Comparison of ENCODE assay signal across 10 cellular contexts in the genomic region with DNA sequence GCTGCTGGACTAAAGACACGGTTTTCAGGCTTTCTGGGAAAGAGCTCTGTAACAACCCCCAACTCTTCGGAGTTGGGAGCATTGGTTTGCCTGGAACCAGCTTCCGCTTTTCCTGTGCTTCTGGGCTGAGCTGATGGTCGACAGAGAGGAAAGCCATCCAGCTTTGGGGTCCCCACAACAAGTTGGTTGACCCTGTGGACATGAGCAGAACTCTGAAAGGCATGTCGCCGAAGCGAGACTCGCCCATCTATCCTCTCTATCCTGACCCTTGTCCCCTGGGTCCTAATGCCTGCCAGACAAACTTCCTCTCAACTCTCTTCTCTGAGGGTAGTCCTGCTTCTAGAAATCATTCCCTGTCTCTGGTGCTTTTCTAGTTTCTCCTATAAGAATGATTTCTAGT. TPM values are rescaled to one million over a fixed set of nuclear protein-coding genes. Genes with fewer than 3 reads are reported as not detected.
DNase-seq lines count a peak whose midpoint lies in the region; ATAC-seq and TF ChIP-seq lines count a peak whose summit lies in the region.
"Had no signal": no experiment of that assay in that cellular context is flagged by ENCODE, and none has a peak within 500 bp of the region (broad histone marks: within the 10 kb centered on the region; RNA-seq: fewer than 3 reads in every experiment).

No MANE protein-coding gene starts in this region.

- H3K23ac ChIP-seq in trophoblast cell (ENCODE audit: low read length): no peak overlapping the region

- H3K27ac ChIP-seq in SK-N-SH (ENCODE audit: low read depth in 2 of 2, low read length in 1 of 2) (no peak overlapping the region), trophoblast cell (ENCODE audit: low read depth, low read length) (no peak overlapping the region)

- H3K4ac ChIP-seq in trophoblast cell (ENCODE audit: low read depth, low read length): no peak overlapping the region

- H3K4me1 ChIP-seq in SK-N-SH (ENCODE audit: control insufficient read depth in 1 of 2, insufficient read depth in 2 of 2, low read depth in 1 of 2, low read length in 1 of 2) (no peaks in the 10 kb centered on the region; a peak in 1 of 4 replicates), trophoblast cell (ENCODE audit: control insufficient read depth in 1 of 2, insufficient read depth in 2 of 2, low read length in 2 of 2) (no peaks in the 10 kb centered on the region)

- H3K9ac ChIP-seq in SK-N-SH (no peak overlapping the region), trophoblast cell (ENCODE audit: low read length) (no peak overlapping the region)

- peak overlapping the region; percentile 45 to 53 for H3K4me3 ChIP-seq in SK-N-SH (ENCODE audit: low read depth in 2 of 2, low read length in 1 of 2)
- H3K4me3 ChIP-seq in trophoblast cell (ENCODE audit: low read depth, low read length): peak overlapping the region; percentile 48

- H3K18ac ChIP-seq in trophoblast cell (ENCODE audit: low read length): no peak overlapping the region

- no peak overlapping the region for H4K91ac ChIP-seq in trophoblast cell (ENCODE audit: low read depth, low read length)

- H3K14ac ChIP-seq in trophoblast cell (ENCODE audit: low read length): no peak overlapping the region

- H3K36me3 ChIP-seq in SK-N-SH (replicated peaks in 1 of 2; ENCODE audit: control insufficient read depth in 1 of 2, insufficient read depth in 2 of 2, low read length in 1 of 2) (no peaks in the 10 kb centered on the region), trophoblast cell (ENCODE audit: control insufficient read depth in 1 of 2, insufficient read depth in 2 of 2, low read length in 2 of 2) (no peaks in the 10 kb centered on the region)

- CTCF ChIA-PET in SK-N-SH (lab: Yijun Ruan, JAX): no interaction called here

- ATAC-seq in SK-N-SH treated with all-trans-retinoic acid at 6 μM for 48 hours (no peak), HG03159 (IDR thresholded peaks at IDR 0.05; ENCODE audit: unreplicated experiment) (no peak), HG02884 (IDR thresholded peaks at IDR 0.05; ENCODE audit: unreplicated experiment) (no peak)

- TF ChIP-seq CTCF in SK-N-SH (IDR thresholded peaks at IDR 0.05): no peak

- no peak for TF ChIP-seq EP300 in SK-N-SH (IDR thresholded peaks at IDR 0.05; ENCODE audit: borderline replicate concordance in 1 of 2, low read depth in 1 of 2, low read length in 1 of 2)

- H3K27me3 ChIP-seq in SK-N-SH (ENCODE audit: insufficient read depth): peaks cover 40% of the 10 kb centered on the region
- peaks cover 14% of the 10 kb centered on the region for H3K27me3 ChIP-seq in trophoblast cell (ENCODE audit: insufficient read depth, low read length)

- no peak overlapping the region for H2BK5ac ChIP-seq in trophoblast cell (ENCODE audit: low read depth, low read length, poor library complexity)

- peak overlapping the region; percentile 75; the same call in 1 of the 2 replicates for H2AFZ ChIP-seq in SK-N-SH (ENCODE audit: low read depth)
- no peak overlapping the region for H2AFZ ChIP-seq in trophoblast cell (ENCODE audit: insufficient read depth, low read length, poor library complexity)

- peaks cover 6% of the 10 kb centered on the region for H3F3A ChIP-seq in SK-N-SH (replicated peaks; ENCODE audit: insufficient read depth)

- no peaks in the 10 kb centered on the region for H3K79me1 ChIP-seq in trophoblast cell (ENCODE audit: low read length)

- H3K9me3 ChIP-seq in SK-N-SH (no peaks in the 10 kb centered on the region), trophoblast cell (ENCODE audit: insufficient read depth, low read depth, low read length) (no peaks in the 10 kb centered on the region)

- POLR2A ChIA-PET in SK-N-SH (lab: Yijun Ruan, JAX): no interaction called here

- no peak overlapping the region for H4K12ac ChIP-seq in trophoblast cell (ENCODE audit: low read depth, low read length)

- no peak for TF ChIP-seq RAD21 in SK-N-SH (IDR thresholded peaks at IDR 0.05; ENCODE audit: low read length)

- H4K8ac ChIP-seq in trophoblast cell (ENCODE audit: low read depth, low read length): no peak overlapping the region

- 3% methylated on average over 8 of the region's 8 CpGs for WGBS in SK-N-SH (ENCODE audit: low lambda C conversion rate)
- WGBS in trophoblast cell (ENCODE audit: extremely low coverage, insufficient coverage, insufficient read length): no CpG with 5 or more reads among the region's 8 CpGs

- no peak for DNase-seq in SK-N-SH
- DNase-seq in NCI-H82 (lab: John Stamatoyannopoulos, UW): peak; percentile 68
- peak; percentile 26 for DNase-seq in dermis blood vessel endothelial cell
- DNase-seq in trophoblast cell: no peak
- no peak for DNase-seq in NCI-H1436 (lab: John Stamatoyannopoulos, UW)
- DNase-seq: C1 segment of cervical spinal cord had no signal

- H2BK12ac ChIP-seq in trophoblast cell (ENCODE audit: low read length): no peak overlapping the region

- no peaks in the 10 kb centered on the region for H4K20me1 ChIP-seq in SK-N-SH (ENCODE audit: insufficient read depth)

- H2BK120ac ChIP-seq in trophoblast cell (ENCODE audit: insufficient read depth, low read length, poor library complexity): no peak overlapping the region

- H3K79me2 ChIP-seq in SK-N-SH (ENCODE audit: insufficient read depth): no peaks in the 10 kb centered on the region
- H3K79me2 ChIP-seq in trophoblast cell (ENCODE audit: control insufficient read depth, insufficient read depth, low read length, poor library complexity): no peaks in the 10 kb centered on the region

- no peak overlapping the region for H2AK5ac ChIP-seq in trophoblast cell (ENCODE audit: low read length)

- H3K9me2 ChIP-seq in SK-N-SH: no peaks in the 10 kb centered on the region

- H3K4me2 ChIP-seq in SK-N-SH (peak overlapping the region; percentile 69), trophoblast cell (ENCODE audit: low read length) (peak overlapping the region; percentile 89)

TF ChIP-seq in SK-N-SH, 30 proteins besides CTCF, POLR2A, EP300 and RAD21 (continues in another document):
- TF ChIP-seq, protein P1, sequence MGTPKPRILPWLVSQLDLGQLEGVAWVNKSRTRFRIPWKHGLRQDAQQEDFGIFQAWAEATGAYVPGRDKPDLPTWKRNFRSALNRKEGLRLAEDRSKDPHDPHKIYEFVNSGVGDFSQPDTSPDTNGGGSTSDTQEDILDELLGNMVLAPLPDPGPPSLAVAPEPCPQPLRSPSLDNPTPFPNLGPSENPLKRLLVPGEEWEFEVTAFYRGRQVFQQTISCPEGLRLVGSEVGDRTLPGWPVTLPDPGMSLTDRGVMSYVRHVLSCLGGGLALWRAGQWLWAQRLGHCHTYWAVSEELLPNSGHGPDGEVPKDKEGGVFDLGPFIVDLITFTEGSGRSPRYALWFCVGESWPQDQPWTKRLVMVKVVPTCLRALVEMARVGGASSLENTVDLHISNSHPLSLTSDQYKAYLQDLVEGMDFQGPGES (IDR thresholded peaks at IDR 0.05; ENCODE audit: low read depth, low read length): no peak
- TF ChIP-seq, protein P2, sequence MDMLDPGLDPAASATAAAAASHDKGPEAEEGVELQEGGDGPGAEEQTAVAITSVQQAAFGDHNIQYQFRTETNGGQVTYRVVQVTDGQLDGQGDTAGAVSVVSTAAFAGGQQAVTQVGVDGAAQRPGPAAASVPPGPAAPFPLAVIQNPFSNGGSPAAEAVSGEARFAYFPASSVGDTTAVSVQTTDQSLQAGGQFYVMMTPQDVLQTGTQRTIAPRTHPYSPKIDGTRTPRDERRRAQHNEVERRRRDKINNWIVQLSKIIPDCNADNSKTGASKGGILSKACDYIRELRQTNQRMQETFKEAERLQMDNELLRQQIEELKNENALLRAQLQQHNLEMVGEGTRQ (IDR thresholded peaks at IDR 0.05; ENCODE audit: borderline replicate concordance, low read depth, low read length): no peak

TF ChIP-seq in SK-N-SH treated with all-trans-retinoic acid at 6 μM for 48 hours, 23 proteins besides CTCF, POLR2A, EP300 and RAD21 (continues in another document):
- TF ChIP-seq OSR1 (CRISPR knock-in tag; IDR thresholded peaks at IDR 0.05) (no peak), GLIS3 (CRISPR knock-in tag; IDR thresholded peaks at IDR 0.05) (no peak), BACH2 (CRISPR knock-in tag; IDR thresholded peaks at IDR 0.05; ENCODE audit: borderline replicate concordance) (no peak), ZNF565 (CRISPR knock-in tag; conservative IDR thresholded peaks at IDR 0.05; ENCODE audit: low read depth) (no peak)
- TF ChIP-seq, protein P3, sequence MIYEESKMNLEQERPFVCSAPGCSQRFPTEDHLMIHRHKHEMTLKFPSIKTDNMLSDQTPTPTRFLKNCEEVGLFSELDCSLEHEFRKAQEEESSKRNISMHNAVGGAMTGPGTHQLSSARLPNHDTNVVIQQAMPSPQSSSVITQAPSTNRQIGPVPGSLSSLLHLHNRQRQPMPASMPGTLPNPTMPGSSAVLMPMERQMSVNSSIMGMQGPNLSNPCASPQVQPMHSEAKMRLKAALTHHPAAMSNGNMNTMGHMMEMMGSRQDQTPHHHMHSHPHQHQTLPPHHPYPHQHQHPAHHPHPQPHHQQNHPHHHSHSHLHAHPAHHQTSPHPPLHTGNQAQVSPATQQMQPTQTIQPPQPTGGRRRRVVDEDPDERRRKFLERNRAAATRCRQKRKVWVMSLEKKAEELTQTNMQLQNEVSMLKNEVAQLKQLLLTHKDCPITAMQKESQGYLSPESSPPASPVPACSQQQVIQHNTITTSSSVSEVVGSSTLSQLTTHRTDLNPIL (CRISPR knock-in tag; IDR thresholded peaks at IDR 0.05; ENCODE audit: low read depth): no peak

RNA-seq across cellular contexts. Expression of a gene that starts 31.9 kb away (rescaled TPM):
- polyA plus RNA-seq in SK-N-SH (2012; rRNA removed): 0.89 and 1.1 TPM in 2 replicates
- 1.5 and 2.2 TPM in 2 replicates for polyA plus RNA-seq in SK-N-SH (2012; cell fraction: cytosol; rRNA removed)
- polyA plus RNA-seq in SK-N-SH (2012; cell fraction: nucleus; rRNA removed): 0.27 and 0.62 TPM in 2 replicates
- 0.37 and 0.85 TPM in 2 replicates for total RNA-seq in dermis blood vessel endothelial cell
- polyA plus RNA-seq in trophoblast cell (2013): 0.01 and 0.07 TPM in 2 replicates
- total RNA-seq: activated CD8-positive, alpha-beta memory T cell treated with anti-CD3 and anti-CD28 coated beads for 36 hours had no signal

RNA-seq across cellular contexts. Expression of a gene that starts 51.0 kb away (rescaled TPM):
- 0.07 and 0.10 TPM in 2 replicates for polyA plus RNA-seq in SK-N-SH (2012; rRNA removed)
- 0.05 and 0.12 TPM in 2 replicates for polyA plus RNA-seq in SK-N-SH (2012; cell fraction: cytosol; rRNA removed)
- polyA plus RNA-seq in SK-N-SH (2012; cell fraction: nucleus; rRNA removed): 0.13 and 0.46 TPM in 2 replicates
- 0.17 and 0.42 TPM in 2 replicates for total RNA-seq in dermis blood vessel endothelial cell
- 2.1 and 2.6 TPM in 2 replicates for polyA plus RNA-seq in trophoblast cell (2013)

Comparison
In these comparisons a context has a peak if more than half of its experiments do, and no peak if none do; other contexts are left out.
1. DNase-seq: peak in NCI-H82 (single experiment) and dermis blood vessel endothelial cell (single experiment); none in SK-N-SH (single experiment), trophoblast cell (0 of 2) and NCI-H1436 (single experiment).